8 cellular contexts compared by ENCODE assay signal in genomic region chr1:155172732-155173477, GRCh38. TPM values are rescaled to one million over a fixed set of nuclear protein-coding genes. Genes with fewer than 3 reads are reported as not detected.
A peak's percentile ranks its signal among the peaks of the same experiment; 100 is the strongest.
DNase-seq lines count a peak whose midpoint lies in the region; ATAC-seq and TF ChIP-seq lines count a peak whose summit lies in the region.

KRTCAP2 (minus strand) TSS chr1:155173304; CDS start chr1:155173224, 80 bp downstream.

- DNase-seq in AG04449 (ENCODE audit: low read depth, low spot score) (peak; percentile 75), NCI-H2196 treated with DMSO at 0.1 percent for 48 hours (lab: John Stamatoyannopoulos, UW; ENCODE audit: unreplicated experiment) (peak; percentile 96), breast epithelium (ENCODE audit: low spot score in 2 of 2) (peak; percentile 92 to 95), iPS-NIHi7 (ENCODE audit: extremely low spot score) (peak; percentile 98), smooth muscle cell of the brain vasculature (ENCODE audit: low read depth, low spot score) (peak; percentile 85)

- peak; percentile 56 for TF ChIP-seq POLR2A in breast epithelium (IDR thresholded peaks at IDR 0.05)

- H3K27ac ChIP-seq in VCaP (peak within 1 kb of the TSS; percentile 84), breast epithelium (peak within 1 kb of the TSS; percentile 96 to 98)

- H3K4me3 ChIP-seq in AG04449 (ENCODE audit: low read depth, low read length): peak within 1 kb of the TSS; percentile 98
- peak within 1 kb of the TSS; percentile 76 to 90 (median 82) for H3K4me3 ChIP-seq in breast epithelium

- H3K9me3 ChIP-seq in breast epithelium: no peaks in the 10 kb centered on the region

- CTCF ChIA-PET in AG04449 (lab: Yijun Ruan, JAX): interaction anchor here (0.6 to 14.6 kb wide), 60 partner anchors 10 to 432 kb away, joined by 3 to 457 read pairs (median 4); partner anchors contain the start of genes CLK2, EFNA3, EFNA4 and MTX1

- intact Hi-C loops in breast epithelium (cut with DNase I; ENCODE audit: low total_unique reads): no loop called here

- no peaks in the 10 kb centered on the region for H3K36me3 ChIP-seq in breast epithelium

- peak; percentile 96 for TF ChIP-seq CTCF in AG04449 (IDR thresholded peaks at IDR 0.05; ENCODE audit: insufficient read depth, low read length, missing control alignments)
- peak; percentile 97 for TF ChIP-seq CTCF in VCaP (conservative IDR thresholded peaks at IDR 0.05)
- peak; percentile 92 to 96 (median 95) for TF ChIP-seq CTCF in breast epithelium (IDR thresholded peaks at IDR 0.05)

- no peaks in the 10 kb centered on the region for H3K27me3 ChIP-seq in breast epithelium

- peaks cover 0 to 10% of the 10 kb centered on the region in 2 donors for H3K4me1 ChIP-seq in breast epithelium

- POLR2A ChIA-PET in AG04449 (lab: Yijun Ruan, JAX): interaction anchor here (0.5 to 1.9 kb wide), 10 partner anchors 13 to 202 kb away, joined by 3 to 17 read pairs (median 4); partner anchors contain the start of gene SHC1

- ATAC-seq in GM18867 (IDR thresholded peaks at IDR 0.05; ENCODE audit: unreplicated experiment) (peak; percentile 65), HG03108 (IDR thresholded peaks at IDR 0.05; ENCODE audit: unreplicated experiment) (peak; percentile 55)

RNA-seq across cellular contexts. Expression of gene KRTCAP2, which starts in this region (rescaled TPM):
- total RNA-seq in breast epithelium: 100 to 1,000 TPM; 104 to 147 (median 131) TPM

Comparison
In these comparisons a context has a peak if more than half of its experiments do, and no peak if none do; other contexts are left out.
1. Peak in every context shown above with its lines: DNase-seq, ATAC-seq, H3K4me3 ChIP-seq and H3K27ac ChIP-seq.